ENCODE assay signal across 33 cellular contexts in the genomic region with DNA sequence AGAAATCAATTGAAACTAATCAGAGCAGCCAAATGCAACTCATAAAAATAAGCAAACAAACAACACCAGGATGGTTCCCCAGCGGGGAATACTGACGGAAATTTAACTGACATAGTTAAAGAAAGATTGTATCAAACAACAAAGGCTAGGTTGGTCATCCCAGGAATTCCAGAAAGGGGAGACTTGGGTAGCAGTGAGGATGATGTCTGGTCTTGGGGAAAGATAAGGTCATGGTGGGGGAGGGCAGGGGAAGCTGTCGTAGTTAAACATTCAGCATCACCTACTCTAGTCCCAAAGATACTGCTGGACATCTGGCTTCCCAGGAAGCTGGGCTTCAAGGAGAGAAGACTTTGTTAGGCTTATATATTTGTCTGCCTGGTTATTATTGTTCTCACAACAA. TPM values are rescaled to one million over a fixed set of nuclear protein-coding genes. Genes with fewer than 3 reads are reported as not detected.
"Had no signal": no experiment of that assay in that cellular context is flagged by ENCODE, and none has a peak within 500 bp of the region (broad histone marks: within the 10 kb centered on the region; RNA-seq: fewer than 3 reads in every experiment).

No MANE protein-coding gene starts in this region.

- H3K9me3 ChIP-seq: left lung, lower lobe of right lung, mucosa of descending colon, pancreas, prostate gland, suprapubic skin, thoracic aorta, tibial artery, upper lobe of right lung had no signal

- H3K27ac ChIP-seq: left lung, lower lobe of right lung, pancreas, prostate gland, skin epidermis, suprapubic skin, thoracic aorta, tibial artery, upper lobe of right lung had no signal

- H3K4me3 ChIP-seq: left lung, lower lobe of right lung, mucosa of descending colon, pancreas, prostate gland, skin epidermis, suprapubic skin, thoracic aorta, tibial artery, upper lobe of right lung had no signal

- H3K4me1 Mint-ChIP-seq: stimulated activated naive B cell treated with anti-CD40 and anti-IgM and Interleukin-4, amounts not matched to agents 10 μg/mL and 1 μg/mL and 100 μg/mL, for 72 hours had no signal

- H3K9me3 Mint-ChIP-seq: natural killer cell treated with Interleukin-12 subunit alpha and Interleukin-12 subunit beta and Interleukin-15 and Interleukin-18, amount 100 ng/mL, for 72 hours; neural crest cell; stimulated activated naive B cell treated with anti-CD40 and anti-IgM and Interleukin-4, amounts not matched to agents 10 μg/mL and 1 μg/mL and 100 μg/mL, for 72 hours had no signal

- ATAC-seq: left colon; left lung; lower lobe of right lung; mucosa of descending colon; naive thymus-derived CD4-positive, alpha-beta T cell; natural killer cell treated with Interleukin-12 subunit alpha and Interleukin-12 subunit beta and Interleukin-15 and Interleukin-18, amount 100 ng/mL, for 72 hours; pancreas; right cardiac atrium; sciatic nerve; stimulated activated naive B cell treated with anti-CD40 and anti-IgM and Interleukin-4, amounts not matched to agents 10 μg/mL and 1 μg/mL and 100 μg/mL, for 72 hours; stimulated activated naive CD8-positive, alpha-beta T cell treated with anti-CD3 and anti-CD28 coated beads, Interleukin-15, Interleukin-2, amounts not matched to agents 100 U/mL and 50 U/mL, for 24 hours; upper lobe of right lung had no signal

- DNase-seq: hypothalamus; kidney glomerular epithelial cell; left colon; left lung; lower lobe of right lung; mammary epithelial cell; mesenchymal stem cell; midbrain; mucosa of descending colon; naive thymus-derived CD4-positive, alpha-beta T cell; nucleus accumbens; pancreas; posterior cingulate gyrus; retina; right cardiac atrium; stimulated activated CD4-positive, alpha-beta T cell treated with anti-CD3 and anti-CD28 coated beads, Interleukin-12 subunit alpha, Interleukin-12 subunit beta, amount 100 ng/mL, for 4 hours; stimulated activated CD4-positive, alpha-beta T cell treated with anti-CD3 and anti-CD28 coated beads, Interleukin-15, amount 100 ng/mL, for 24 hours; stimulated activated CD4-positive, alpha-beta T cell treated with anti-CD3 and anti-CD28 coated beads, Interleukin-2, amount 100 ng/mL, for 24 hours; stimulated activated CD4-positive, alpha-beta T cell treated with anti-CD3 and anti-CD28 coated beads, Interleukin-4, amount 100 ng/mL, for 1 hour; stimulated activated naive B cell treated with anti-CD40 and anti-IgM and Interleukin-4, amounts not matched to agents 10 μg/mL and 1 μg/mL and 100 μg/mL, for 72 hours; stimulated activated naive CD8-positive, alpha-beta T cell treated with anti-CD3 and anti-CD28 coated beads, Interleukin-15, Interleukin-2, amounts not matched to agents 100 U/mL and 50 U/mL, for 24 hours; tibial artery; trophoblast cell; upper lobe of right lung had no signal

- H3K36me3 ChIP-seq: left lung, lower lobe of right lung, pancreas, prostate gland, suprapubic skin, thoracic aorta, tibial artery, upper lobe of right lung had no signal

- H3K27ac Mint-ChIP-seq: naive thymus-derived CD4-positive, alpha-beta T cell; natural killer cell treated with Interleukin-12 subunit alpha and Interleukin-12 subunit beta and Interleukin-15 and Interleukin-18, amount 100 ng/mL, for 72 hours; stimulated activated naive B cell treated with anti-CD40 and anti-IgM and Interleukin-4, amounts not matched to agents 10 μg/mL and 1 μg/mL and 100 μg/mL, for 72 hours had no signal

- FAIRE-seq: keratinocyte, pancreas, urothelium cell line had no signal

- H3K27me3 ChIP-seq: left lung, pancreas, suprapubic skin, tibial artery, upper lobe of right lung had no signal

- H3K4me1 ChIP-seq: left lung, lower lobe of right lung, pancreas, prostate gland, suprapubic skin, tibial artery, upper lobe of right lung had no signal

- H3K36me3 Mint-ChIP-seq: naive thymus-derived CD4-positive, alpha-beta T cell; natural killer cell treated with Interleukin-12 subunit alpha and Interleukin-12 subunit beta and Interleukin-15 and Interleukin-18, amount 100 ng/mL, for 72 hours; stimulated activated naive B cell treated with anti-CD40 and anti-IgM and Interleukin-4, amounts not matched to agents 10 μg/mL and 1 μg/mL and 100 μg/mL, for 72 hours had no signal

- H3K4me3 Mint-ChIP-seq: naive thymus-derived CD4-positive, alpha-beta T cell; natural killer cell treated with Interleukin-12 subunit alpha and Interleukin-12 subunit beta and Interleukin-15 and Interleukin-18, amount 100 ng/mL, for 72 hours; neural crest cell; stimulated activated naive B cell treated with anti-CD40 and anti-IgM and Interleukin-4, amounts not matched to agents 10 μg/mL and 1 μg/mL and 100 μg/mL, for 72 hours had no signal

RNA-seq across cellular contexts. Expression of a gene that starts 50.4 kb away (rescaled TPM):
- total RNA-seq: natural killer cell treated with Interleukin-12 subunit alpha and Interleukin-12 subunit beta and Interleukin-15 and Interleukin-18, amount 100 ng/mL, for 72 hours had no signal
- polyA plus RNA-seq: naive thymus-derived CD4-positive, alpha-beta T cell had no signal
